Comparison of ENCODE assay signal across 8 cellular contexts in the genomic region with DNA sequence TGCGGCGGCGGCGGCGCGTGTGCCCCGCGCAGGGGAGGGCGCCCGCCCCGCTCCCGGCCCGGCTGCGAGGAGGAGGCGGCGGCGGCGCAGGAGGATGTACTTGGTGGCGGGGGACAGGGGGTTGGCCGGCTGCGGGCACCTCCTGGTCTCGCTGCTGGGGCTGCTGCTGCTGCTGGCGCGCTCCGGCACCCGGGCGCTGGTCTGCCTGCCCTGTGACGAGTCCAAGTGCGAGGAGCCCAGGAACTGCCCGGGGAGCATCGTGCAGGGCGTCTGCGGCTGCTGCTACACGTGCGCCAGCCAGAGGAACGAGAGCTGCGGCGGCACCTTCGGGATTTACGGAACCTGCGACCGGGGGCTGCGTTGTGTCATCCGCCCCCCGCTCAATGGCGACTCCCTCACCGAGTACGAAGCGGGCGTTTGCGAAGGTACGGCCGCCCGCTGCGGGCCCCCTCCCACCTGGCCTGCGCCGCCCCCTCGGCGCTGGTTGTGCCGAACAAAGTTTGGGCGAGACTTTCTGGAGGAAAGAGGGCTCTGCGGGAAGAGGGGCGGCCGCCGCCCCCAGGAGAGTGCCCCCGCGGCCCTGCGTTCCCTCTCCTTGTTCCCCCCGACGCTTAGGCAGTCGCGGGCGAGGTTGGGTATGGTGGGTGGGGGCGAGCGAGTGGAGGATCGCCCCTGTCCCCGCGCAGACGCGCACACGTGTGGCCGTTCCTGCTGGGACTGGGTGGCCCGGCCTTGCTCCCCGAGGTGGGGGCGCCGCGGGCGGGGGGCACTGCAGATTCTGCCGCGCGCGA. TPM values are rescaled to one million over a fixed set of nuclear protein-coding genes. Genes with fewer than 3 reads are reported as not detected.
A peak's percentile ranks its signal among the peaks of the same experiment; 100 is the strongest.
DNase-seq lines count a peak whose midpoint lies in the region; ATAC-seq and TF ChIP-seq lines count a peak whose summit lies in the region.

No MANE protein-coding gene starts in this region.

- intact Hi-C loops in vagina (cut with DNase I) = loop anchor here (5.0 to 10.0 kb wide), 4 partner anchors 98 to 428 kb away; no protein-coding TSS in a partner anchor

- H3K4me2 ChIP-seq in KMS-11 = peak overlapping the region; percentile 61

- H3K27ac ChIP-seq in KMS-11 = peak overlapping the region; percentile 26
- H3K27ac ChIP-seq in vagina = peak overlapping the region; percentile 86

- no peak for TF ChIP-seq POLR2A in vagina (IDR thresholded peaks at IDR 0.05)

- no peak for TF ChIP-seq CTCF in KMS-11 (conservative IDR thresholded peaks at IDR 0.05; ENCODE audit: low read depth, low read length)
- TF ChIP-seq CTCF in fibroblast of pulmonary artery (IDR thresholded peaks at IDR 0.05; ENCODE audit: low read length, missing control alignments) = no peak
- no peak for TF ChIP-seq CTCF in vagina (IDR thresholded peaks at IDR 0.05)

- H4K20me1 ChIP-seq in KMS-11 (ENCODE audit: insufficient read depth) = peaks cover 9% of the 10 kb centered on the region; the same call in 1 of the 2 replicates

- no peaks in the 10 kb centered on the region for H3K9me3 ChIP-seq in neuron (ENCODE audit: low read length)
- H3K9me3 ChIP-seq in vagina = no peaks in the 10 kb centered on the region

- H3K36me3 ChIP-seq in KMS-11 (ENCODE audit: insufficient read depth) = no peaks in the 10 kb centered on the region
- H3K36me3 ChIP-seq in neuron (ENCODE audit: insufficient read depth, low read length) = no peaks in the 10 kb centered on the region
- no peaks in the 10 kb centered on the region for H3K36me3 ChIP-seq in vagina

- H3K9ac ChIP-seq in KMS-11 = peak overlapping the region; percentile 85

- H3K4me1 ChIP-seq in KMS-11 (ENCODE audit: low read depth, poor library complexity, severe bottlenecking) (peaks cover 35% of the 10 kb centered on the region), neuron (ENCODE audit: insufficient read depth, low read length) (peaks cover 21% of the 10 kb centered on the region), vagina (peaks cover 49% of the 10 kb centered on the region)

- no peaks in the 10 kb centered on the region for H3K27me3 ChIP-seq in KMS-11 (ENCODE audit: insufficient read depth, low read depth)
- no peaks in the 10 kb centered on the region for H3K27me3 ChIP-seq in neuron (ENCODE audit: insufficient read depth, low read length)
- no peaks in the 10 kb centered on the region for H3K27me3 ChIP-seq in vagina

- ATAC-seq in GM21526 (IDR thresholded peaks at IDR 0.05; ENCODE audit: low FRiP score, unreplicated experiment) = peak; percentile 33

- H2AFZ ChIP-seq in KMS-11 (ENCODE audit: low read depth) = peak overlapping the region; percentile 68
- peak overlapping the region; percentile 96 for H2AFZ ChIP-seq in neuron (ENCODE audit: low read depth, low read length)

- peaks cover 46% of the 10 kb centered on the region for H3K79me2 ChIP-seq in KMS-11 (ENCODE audit: insufficient read depth, low read depth)

- H3K4me3 ChIP-seq in KMS-11 (IDR thresholded peaks at IDR 0.05; ENCODE audit: insufficient read depth, low read depth, low read length) (peak overlapping the region; percentile 12), fibroblast of pulmonary artery (replicated peaks; ENCODE audit: low read depth, low read length) (peak overlapping the region; percentile 79), neuron (ENCODE audit: low read length) (peak overlapping the region; percentile 49), vagina (peak overlapping the region; percentile 85 to 97)

- DNase-seq in Daoy (ENCODE audit: low read depth) = peak; percentile 74
- DNase-seq in activated T-cell treated with anti-CD3 and anti-CD28 coated beads, Interleukin-2, amount 50 U/mL, for 1 hour = peak; percentile 47
- no peak for DNase-seq in fibroblast of pulmonary artery (ENCODE audit: low read depth)
- DNase-seq in vagina (ENCODE audit: extremely low spot score in 2 of 2) = no peak
- DNase-seq in GF-D8 (lab: John Stamatoyannopoulos, UW) = no peak

RNA-seq across cellular contexts. Expression of a gene that starts 0.8 kb away (rescaled TPM):
- 81.5 and 95.4 TPM in 2 replicates for total RNA-seq in Daoy (2014; rRNA removed; shearing (Covaris generic))
- 60.4 TPM for total RNA-seq in vagina

Comparison
In these comparisons a context has a peak if more than half of its experiments do, and no peak if none do; other contexts are left out.
1. DNase-seq: peak in Daoy (single experiment) and activated T-cell treated with anti-CD3 and anti-CD28 coated beads, Interleukin-2, amount 50 U/mL, for 1 hour (single experiment); none in fibroblast of pulmonary artery (single experiment), vagina (0 of 2) and GF-D8 (single experiment).
2. H3K4me3 ChIP-seq: peak in every context shown above with its lines; median percentile 91 in vagina; 79 in fibroblast of pulmonary artery; 49 in neuron; 12 in KMS-11.